In the genomic region with DNA sequence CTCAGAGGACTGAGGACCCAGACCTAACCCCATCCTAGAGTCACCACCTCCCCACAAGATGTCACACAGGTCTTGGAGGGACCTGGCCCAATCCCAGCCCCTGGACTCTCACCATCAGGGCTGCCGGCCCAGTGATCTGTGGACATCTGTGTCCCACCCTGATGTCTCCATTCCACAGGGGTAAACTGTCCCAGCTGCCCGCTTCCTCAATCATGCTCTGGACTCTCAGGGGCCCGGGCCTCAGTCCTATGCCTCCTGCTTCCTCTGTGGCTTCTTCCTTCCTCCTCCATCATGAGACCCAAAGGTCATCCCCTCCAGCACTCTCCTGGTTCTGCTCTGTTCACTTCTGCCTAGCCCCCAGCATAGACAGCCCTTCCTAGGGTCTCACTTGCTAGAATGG, we compare ENCODE assay signal across 9 cellular contexts. TPM values are rescaled to one million over a fixed set of nuclear protein-coding genes. Genes with fewer than 3 reads are reported as not detected.
A peak's percentile ranks its signal among the peaks of the same experiment; 100 is the strongest.
DNase-seq lines count a peak whose midpoint lies in the region; ATAC-seq and TF ChIP-seq lines count a peak whose summit lies in the region.
"Had no signal": no experiment of that assay in that cellular context is flagged by ENCODE, and none has a peak within 500 bp of the region (broad histone marks: within the 10 kb centered on the region; RNA-seq: fewer than 3 reads in every experiment).

No MANE protein-coding gene starts in this region.

- peak overlapping the region; percentile 92 to 94 for H3K27ac ChIP-seq in right atrium auricular region

- H3K36me3 ChIP-seq in right atrium auricular region, result peaks cover 6% of the 10 kb centered on the region

- H3K27ac Mint-ChIP-seq in activated T-helper 17 cell treated with anti-CD3 and anti-CD28 coated beads, Interleukin-2, amount 50 U/mL, for 72 hours, result peak overlapping the region; percentile 94
- H3K27ac Mint-ChIP-seq in stimulated activated naive CD8-positive, alpha-beta T cell treated with anti-CD3 and anti-CD28 coated beads, Interleukin-15, amount 100 ng/mL, for 72 hours, result peak overlapping the region; percentile 28 to 34

- peaks cover 30% of the 10 kb centered on the region for H3K4me1 Mint-ChIP-seq in activated T-helper 17 cell treated with anti-CD3 and anti-CD28 coated beads, Interleukin-2, amount 50 U/mL, for 72 hours
- peaks cover 74% of the 10 kb centered on the region for H3K4me1 Mint-ChIP-seq in stimulated activated naive CD8-positive, alpha-beta T cell treated with anti-CD3 and anti-CD28 coated beads, Interleukin-15, amount 100 ng/mL, for 72 hours

- peaks cover 3 to 77% of the 10 kb centered on the region in 2 donors for H3K4me1 ChIP-seq in right atrium auricular region

- H3K9me3 ChIP-seq in right atrium auricular region, result no peaks in the 10 kb centered on the region

- H3K9me3 Mint-ChIP-seq in activated T-helper 17 cell treated with anti-CD3 and anti-CD28 coated beads, Interleukin-2, amount 50 U/mL, for 72 hours, result no peaks in the 10 kb centered on the region
- H3K9me3 Mint-ChIP-seq in stimulated activated naive CD8-positive, alpha-beta T cell treated with anti-CD3 and anti-CD28 coated beads, Interleukin-15, amount 100 ng/mL, for 72 hours, result no peaks in the 10 kb centered on the region

- peaks cover 64% of the 10 kb centered on the region for H3K36me3 Mint-ChIP-seq in activated T-helper 17 cell treated with anti-CD3 and anti-CD28 coated beads, Interleukin-2, amount 50 U/mL, for 72 hours (ENCODE audit: low read depth)

- no peaks in the 10 kb centered on the region for H3K27me3 Mint-ChIP-seq in activated T-helper 17 cell treated with anti-CD3 and anti-CD28 coated beads, Interleukin-2, amount 50 U/mL, for 72 hours
- no peaks in the 10 kb centered on the region for H3K27me3 Mint-ChIP-seq in stimulated activated naive CD8-positive, alpha-beta T cell treated with anti-CD3 and anti-CD28 coated beads, Interleukin-15, amount 100 ng/mL, for 72 hours

- H3K4me3 Mint-ChIP-seq in activated T-helper 17 cell treated with anti-CD3 and anti-CD28 coated beads, Interleukin-2, amount 50 U/mL, for 72 hours, result peak overlapping the region; percentile 95
- H3K4me3 Mint-ChIP-seq in stimulated activated naive CD8-positive, alpha-beta T cell treated with anti-CD3 and anti-CD28 coated beads, Interleukin-15, amount 100 ng/mL, for 72 hours, result peak overlapping the region; percentile 90 to 100

- peak overlapping the region; percentile 63 to 70 for H3K4me3 ChIP-seq in right atrium auricular region

- no peak for ATAC-seq in activated T-helper 17 cell treated with anti-CD3 and anti-CD28 coated beads, Interleukin-2, amount 50 U/mL, for 72 hours (replicated peaks)
- ATAC-seq in stimulated activated naive CD8-positive, alpha-beta T cell treated with anti-CD3 and anti-CD28 coated beads, Interleukin-15, amount 100 ng/mL, for 72 hours, result no peak
- ATAC-seq in HG03439 (IDR thresholded peaks at IDR 0.05; ENCODE audit: unreplicated experiment), result no peak

- DNase-seq in NOMO-1 (lab: John Stamatoyannopoulos, UW; ENCODE audit: unreplicated experiment in 2 of 2) (peak; percentile 21 to 24), NOMO-1 treated with dmso at 0.1 percent for 144 hours (lab: John Stamatoyannopoulos, UW; ENCODE audit: unreplicated experiment) (no peak), right atrium auricular region (ENCODE audit: low spot score) (no peak), NCI-H146 treated with DMSO at 0.1 percent for 48 hours (lab: John Stamatoyannopoulos, UW; ENCODE audit: unreplicated experiment) (no peak), NCI-H82 treated with DMSO at 0.1 percent for 48 hours (lab: John Stamatoyannopoulos, UW; ENCODE audit: unreplicated experiment) (no peak)
- DNase-seq in stimulated activated naive CD8-positive, alpha-beta T cell treated with anti-CD3 and anti-CD28 coated beads, Interleukin-15, amount 100 ng/mL, for 72 hours, result no peak
- DNase-seq: activated CD4-positive, CD25-positive, alpha-beta regulatory T cell treated with anti-CD3 and anti-CD28 coated beads, Interleukin-2, amount 50 U/mL, for 72 hours had no signal

- no peaks in the 10 kb centered on the region for H3K27me3 ChIP-seq in right atrium auricular region

- no peak for TF ChIP-seq CTCF in right atrium auricular region (IDR thresholded peaks at IDR 0.05)

RNA-seq across cellular contexts. Expression of a gene that starts 32.2 kb away (rescaled TPM):
- total RNA-seq in activated T-helper 17 cell treated with anti-CD3 and anti-CD28 coated beads, Interleukin-2, amount 50 U/mL, for 72 hours, result 100 to 1,000 TPM in 1 of 2 donors, 10 to 100 TPM in 1; 98.0 to 216 TPM
- total RNA-seq in right atrium auricular region, result 10 to 100 TPM; 74.0 to 83.8 TPM

RNA-seq across cellular contexts. Expression of a gene that starts 45.8 kb away (rescaled TPM):
- total RNA-seq in activated T-helper 17 cell treated with anti-CD3 and anti-CD28 coated beads, Interleukin-2, amount 50 U/mL, for 72 hours, result 1 to 10 TPM; 1.7 to 3.6 TPM
- 10 to 100 TPM; 23.1 to 34.2 TPM for total RNA-seq in right atrium auricular region

Comparison
In these comparisons a context has a peak if more than half of its experiments do, and no peak if none do; other contexts are left out.
1. DNase-seq: peak in NOMO-1 (2 of 2); none in NOMO-1 treated with dmso at 0.1 percent for 144 hours (single experiment), right atrium auricular region (single experiment), stimulated activated naive CD8-positive, alpha-beta T cell treated with anti-CD3 and anti-CD28 coated beads, Interleukin-15, amount 100 ng/mL, for 72 hours (0 of 2), NCI-H146 treated with DMSO at 0.1 percent for 48 hours (single experiment) and NCI-H82 treated with DMSO at 0.1 percent for 48 hours (single experiment).
2. RNA of a gene that starts 45.8 kb away (total RNA-seq): 23.1 to 34.2 TPM in right atrium auricular region; 1.7 to 3.6 TPM in activated T-helper 17 cell treated with anti-CD3 and anti-CD28 coated beads, Interleukin-2, amount 50 U/mL, for 72 hours; every median in the first group is over 4 times any median in the second.